1 cellular context compared by ENCODE assay signal in genomic region chr17:64081802-64082799, GRCh38.
TF ChIP-seq lines count a peak whose summit lies in the region.

No MANE protein-coding gene starts in this region.

TF ChIP-seq in HepG2, 621 proteins besides CTCF, POLR2A, EP300 and RAD21 (continued from another document and continues in another):
- TF ChIP-seq BORCS8-MEF2B (CRISPR knock-in tag; IDR thresholded peaks at IDR 0.05) (no peak), NR2F2 (IDR thresholded peaks at IDR 0.05; ENCODE audit: borderline replicate concordance, low read depth) (no peak; the same call in none of the 2 replicates), ZSCAN30 (CRISPR knock-in tag; IDR thresholded peaks at IDR 0.05) (no peak), ZKSCAN8 (CRISPR knock-in tag; IDR thresholded peaks at IDR 0.05; ENCODE audit: borderline replicate concordance) (no peak), CREB1 (IDR thresholded peaks at IDR 0.05) (peak; percentile 36), CREB1 (CRISPR knock-in tag; IDR thresholded peaks at IDR 0.05) (peak; percentile 54; the same call in 1 of the 2 replicates), ZNF576 (CRISPR knock-in tag; IDR thresholded peaks at IDR 0.05) (no peak), ESRRA (CRISPR knock-in tag; IDR thresholded peaks at IDR 0.05; ENCODE audit: low read depth) (0 out of 2 replicates have a peak, but pooled peaks have one; percentile 62), THYN1 (CRISPR knock-in tag; IDR thresholded peaks at IDR 0.05; ENCODE audit: borderline replicate concordance, low read depth) (no peak), KIAA2018 (CRISPR knock-in tag; IDR thresholded peaks at IDR 0.05; ENCODE audit: borderline replicate concordance) (no peak), HNF1B (CRISPR knock-in tag; IDR thresholded peaks at IDR 0.05) (peak; percentile 93), ZNF326 (CRISPR knock-in tag; IDR thresholded peaks at IDR 0.05; ENCODE audit: borderline replicate concordance) (no peak), HOXA3 (CRISPR knock-in tag; IDR thresholded peaks at IDR 0.05) (peak; percentile 63), ZNF547 (CRISPR knock-in tag; IDR thresholded peaks at IDR 0.05) (peak; percentile 93; the same call in 1 of the 2 replicates), PATZ1 (CRISPR knock-in tag; IDR thresholded peaks at IDR 0.05) (peak; percentile 31), AFF4 (CRISPR knock-in tag; IDR thresholded peaks at IDR 0.05) (0 out of 2 replicates have a peak, but pooled peaks have one; percentile 58), KLF12 (CRISPR knock-in tag; IDR thresholded peaks at IDR 0.05; ENCODE audit: borderline replicate concordance) (peak; percentile 67; the same call in 1 of the 2 replicates), GATAD1 (CRISPR knock-in tag; IDR thresholded peaks at IDR 0.05) (peak; percentile 76), FOXP4 (CRISPR knock-in tag; IDR thresholded peaks at IDR 0.05) (peak; percentile 100), ZNF567 (CRISPR knock-in tag; IDR thresholded peaks at IDR 0.05; ENCODE audit: borderline replicate concordance) (0 out of 2 replicates have a peak, but pooled peaks have one; percentile 89), ZNF629 (CRISPR knock-in tag; conservative IDR thresholded peaks at IDR 0.05) (0 out of 2 replicates have a peak, but pooled peaks have one; percentile 16), ATAD3A (CRISPR knock-in tag; IDR thresholded peaks at IDR 0.05) (no peak), NFATC3 (CRISPR knock-in tag; IDR thresholded peaks at IDR 0.05) (peak; percentile 83; the same call in 1 of the 2 replicates), ZNF574 (CRISPR knock-in tag; IDR thresholded peaks at IDR 0.05) (peak; percentile 57), ZNF138 (CRISPR knock-in tag; IDR thresholded peaks at IDR 0.05; ENCODE audit: low read depth) (0 out of 2 replicates have a peak, but pooled peaks have one; percentile 21), XRCC5 (optimal IDR thresholded peaks at IDR 0.05; ENCODE audit: low read length) (peak; percentile 15), ZNF136 (CRISPR knock-in tag; IDR thresholded peaks at IDR 0.05; ENCODE audit: low read depth) (peak; percentile 95), ETS1 (CRISPR knock-in tag; IDR thresholded peaks at IDR 0.05) (no peak), SALL1 (CRISPR knock-in tag; IDR thresholded peaks at IDR 0.05) (peak; percentile 81), ZBTB7B (CRISPR knock-in tag; IDR thresholded peaks at IDR 0.05) (peak; percentile 63; the same call in 1 of the 2 replicates), PHF8 (CRISPR knock-in tag; IDR thresholded peaks at IDR 0.05) (peak; percentile 18; the same call in 1 of the 2 replicates)
